Comparison of ENCODE assay signal across 2 cellular contexts in genomic region chr12:28479097-28479496, GRCh38.
A peak's percentile ranks its signal among the peaks of the same experiment; 100 is the strongest.
DNase-seq lines count a peak whose midpoint lies in the region; ATAC-seq, FAIRE-seq and TF ChIP-seq lines count a peak whose summit lies in the region.
"Not testable (repeated sequence)": the region's sequence is repeated elsewhere in the genome, so short reads cannot be mapped to it uniquely, and the experiment has no call there.

No MANE protein-coding gene starts in this region.

- TF ChIP-seq RAD21 in K562 (CRISPR knock-in tag; conservative IDR thresholded peaks at IDR 0.05 in 1 of 2, IDR thresholded peaks at IDR 0.05 in 1 of 2) = not testable (repeated sequence)

- WGBS in K562 (ENCODE audit: insufficient coverage, low coverage, missing lambda C conversion rate) = 71% methylated on average over 1 of the region's 1 CpG

- not testable (repeated sequence) for BruUV-seq in K562 (replicated peaks; lab: Mats Ljungman, UMichigan)

- H3K4me2 ChIP-seq in K562 (ENCODE audit: insufficient read depth, low read length) = not testable (repeated sequence)

- TF ChIP-seq CTCF in HEK293 (tag by site-specific recombination; IDR thresholded peaks at IDR 0.05); K562 (IDR thresholded peaks at IDR 0.05 in 2 of 3, conservative IDR thresholded peaks at IDR 0.05 in 1 of 3; ENCODE audit: insufficient read depth in 2 of 3, low read depth in 1 of 3, low read length in 3 of 3): not testable (repeated sequence)

- not testable (repeated sequence) for H3K36me3 ChIP-seq in HEK293 (ENCODE audit: control insufficient read depth in 2 of 2, insufficient read depth in 1 of 2, low read length in 2 of 2); K562 (ENCODE audit: control insufficient read depth, insufficient read depth, low read length)

- not testable (repeated sequence) for TF ChIP-seq POLR2A in K562 (conservative IDR thresholded peaks at IDR 0.05)

- TF ChIP-seq EP300 in K562 (IDR thresholded peaks at IDR 0.05; ENCODE audit: low read length) = not testable (repeated sequence)

- CTCF ChIA-PET in HEK293 (lab: Yijun Ruan, JAX); K562 (lab: Yijun Ruan, JAX; ENCODE audit: low intra/inter-chr PET ratio): not testable (repeated sequence)

- FAIRE-seq in K562 (lab: Jason Lieb, UNC) = not testable (repeated sequence)

- POLR2A ChIA-PET in HEK293 (lab: Yijun Ruan, JAX); K562 (lab: Yijun Ruan, JAX): not testable (repeated sequence)

- H3K9me1 ChIP-seq in K562 (ENCODE audit: control insufficient read depth, insufficient read depth, low read length) = not testable (repeated sequence)

- H2AFZ ChIP-seq in K562 (ENCODE audit: low read depth, low read length) = not testable (repeated sequence)

- not testable (repeated sequence) for H4K20me1 ChIP-seq in K562 (replicated peaks; ENCODE audit: control insufficient read depth, insufficient read depth, low read length)

- H3K4me1 ChIP-seq in HEK293 (ENCODE audit: control insufficient read depth, insufficient read depth, low read length); K562 (replicated peaks in 1 of 2; ENCODE audit: control insufficient read depth in 2 of 2, insufficient read depth in 2 of 2, low read length in 2 of 2): not testable (repeated sequence)

- H3K27ac ChIP-seq in HEK293 (ENCODE audit: extremely low read depth, low read depth, low read length); K562 (ENCODE audit: extremely low read depth, low read depth, low read length): not testable (repeated sequence)

- not testable (repeated sequence) for H3K9me3 ChIP-seq in HEK293 (ENCODE audit: control insufficient read depth, insufficient read depth, low read depth, low read length); K562 (replicated peaks; ENCODE audit: control insufficient read depth, insufficient read depth, low read depth, low read length)

- not testable (repeated sequence) for ATAC-seq in K562

- DNase-seq in K562 (ENCODE audit: extremely low read depth in 1 of 4, low spot score in 3 of 4) = not testable (repeated sequence)

- not testable (repeated sequence) for H3K27me3 ChIP-seq in K562 (ENCODE audit: control insufficient read depth in 2 of 2, insufficient read depth in 2 of 2, low read length in 2 of 2)

- not testable (repeated sequence) for H3K9ac ChIP-seq in K562 (ENCODE audit: insufficient read depth in 1 of 2, low read depth in 2 of 2, low read length in 2 of 2)

- not testable (repeated sequence) for H3K4me3 ChIP-seq in HEK293 (ENCODE audit: low read depth, low read length); K562

- intact Hi-C loops in K562 (cut with micrococcal nuclease) = not testable (repeated sequence)

- not testable (repeated sequence) for H3K79me2 ChIP-seq in K562 (ENCODE audit: control insufficient read depth, insufficient read depth, low read length)

- in situ Hi-C loops in K562 (cut with MboI) = not testable (repeated sequence)

TF ChIP-seq in HEK293, 187 proteins besides CTCF, POLR2A, EP300 and RAD21:
- peak; percentile 80 for TF ChIP-seq ZNF146 (tag by site-specific recombination; IDR thresholded peaks at IDR 0.05)

TF ChIP-seq in K562, 482 proteins besides CTCF, POLR2A, EP300 and RAD21:
- peak; percentile 78 for TF ChIP-seq ZNF146 (CRISPR knock-in tag; IDR thresholded peaks at IDR 0.05; ENCODE audit: unreplicated experiment)
